7 cellular contexts compared by ENCODE assay signal in genomic region chr10:128779457-128779856, GRCh38.
"Had no signal": no experiment of that assay in that cellular context is flagged by ENCODE, and none has a peak within 500 bp of the region (broad histone marks: within the 10 kb centered on the region; RNA-seq: fewer than 3 reads in every experiment).

No MANE protein-coding gene starts in this region.

- H3K4me3 Mint-ChIP-seq: HFFc6, IgD-negative memory B cell had no signal

- H3K27ac Mint-ChIP-seq: HFFc6, IgD-negative memory B cell had no signal

- H3K36me3 Mint-ChIP-seq: IgD-negative memory B cell had no signal

- H3K27me3 Mint-ChIP-seq: IgD-negative memory B cell had no signal

- DNase-seq: GM23248, GOT3, H7, HFFc6, KBM-7 had no signal

- H3K4me1 Mint-ChIP-seq: IgD-negative memory B cell had no signal

- FAIRE-seq: HepG2 had no signal
